Comparison of ENCODE assay signal across 9 cellular contexts in genomic region chr1:23904748-23905357, GRCh38.
A peak's percentile ranks its signal among the peaks of the same experiment; 100 is the strongest.
DNase-seq lines count a peak whose midpoint lies in the region; ATAC-seq and TF ChIP-seq lines count a peak whose summit lies in the region.
"Had no signal": no experiment of that assay in that cellular context is flagged by ENCODE, and none has a peak within 500 bp of the region (broad histone marks: within the 10 kb centered on the region; RNA-seq: fewer than 3 reads in every experiment).

No MANE protein-coding gene starts in this region.

- peak overlapping the region; percentile 45 for H3K27ac ChIP-seq in SU-DHL-6 (ENCODE audit: low read depth, low read length)
- H3K27ac ChIP-seq: cardiac muscle cell had no signal

- H3K79me2 ChIP-seq in SU-DHL-6 (ENCODE audit: insufficient read depth, low read length) = peaks cover 42% of the 10 kb centered on the region

- peak; percentile 45 for ATAC-seq in HG02884 (IDR thresholded peaks at IDR 0.05; ENCODE audit: unreplicated experiment)
- ATAC-seq in HG03442 (IDR thresholded peaks at IDR 0.05; ENCODE audit: unreplicated experiment) = no peak

- H2AFZ ChIP-seq in SU-DHL-6 (ENCODE audit: low read depth, low read length, severe bottlenecking) = no peak overlapping the region

- peak; percentile 61 for DNase-seq in activated CD4-positive, alpha-beta T cell treated with anti-CD3 and anti-CD28 coated beads for 48 hours
- DNase-seq in activated CD4-positive, alpha-beta T cell treated with anti-CD3 and anti-CD28 coated beads for 4 hours = no peak
- peak; percentile 28 for DNase-seq in stimulated activated CD4-positive, alpha-beta T cell treated with anti-CD3 and anti-CD28 coated beads, Interleukin-2, amount 100 ng/mL, for 48 hours
- DNase-seq in GF-D8 (lab: John Stamatoyannopoulos, UW) (no peak), anterior cingulate cortex (lab: John Stamatoyannopoulos, UW) (no peak)

- no peaks in the 10 kb centered on the region for H4K20me1 ChIP-seq in SU-DHL-6 (ENCODE audit: low read depth, low read length)

- H3K9me3 ChIP-seq in SU-DHL-6 (ENCODE audit: insufficient read depth, low read length) = no peaks in the 10 kb centered on the region

- H3K36me3 ChIP-seq in SU-DHL-6 (ENCODE audit: low read length) = no peaks in the 10 kb centered on the region
- H3K36me3 ChIP-seq: cardiac muscle cell had no signal

- H3K27me3 ChIP-seq in SU-DHL-6 (ENCODE audit: low read length) = no peaks in the 10 kb centered on the region

- TF ChIP-seq CTCF in SU-DHL-6 (IDR thresholded peaks at IDR 0.05; ENCODE audit: insufficient read depth, low read length, poor library complexity, severe bottlenecking) = no peak

- no peak overlapping the region for H3K4me3 ChIP-seq in SU-DHL-6 (ENCODE audit: insufficient read depth, low read length, poor library complexity, severe bottlenecking)
- H3K4me3 ChIP-seq: cardiac muscle cell had no signal

- peak overlapping the region; percentile 19 for H3K4me2 ChIP-seq in SU-DHL-6 (ENCODE audit: low read depth, low read length, poor library complexity, severe bottlenecking)

- H3K9ac ChIP-seq in SU-DHL-6 (ENCODE audit: low read length) = peak overlapping the region; percentile 16; the same call in 1 of the 2 replicates

- H3F3A ChIP-seq in SU-DHL-6 (ENCODE audit: insufficient read depth) = peaks cover 48% of the 10 kb centered on the region

- H3K9me2 ChIP-seq in SU-DHL-6 (replicated peaks; ENCODE audit: insufficient read depth, low read length) = no peaks in the 10 kb centered on the region

Comparison
In these comparisons a context has a peak if more than half of its experiments do, and no peak if none do; other contexts are left out.
1. DNase-seq: peak in activated CD4-positive, alpha-beta T cell treated with anti-CD3 and anti-CD28 coated beads for 48 hours (single experiment) and stimulated activated CD4-positive, alpha-beta T cell treated with anti-CD3 and anti-CD28 coated beads, Interleukin-2, amount 100 ng/mL, for 48 hours (2 of 2); none in activated CD4-positive, alpha-beta T cell treated with anti-CD3 and anti-CD28 coated beads for 4 hours (0 of 2), GF-D8 (single experiment) and anterior cingulate cortex (0 of 58).